Comparison of ENCODE assay signal across 9 cellular contexts in the genomic region with DNA sequence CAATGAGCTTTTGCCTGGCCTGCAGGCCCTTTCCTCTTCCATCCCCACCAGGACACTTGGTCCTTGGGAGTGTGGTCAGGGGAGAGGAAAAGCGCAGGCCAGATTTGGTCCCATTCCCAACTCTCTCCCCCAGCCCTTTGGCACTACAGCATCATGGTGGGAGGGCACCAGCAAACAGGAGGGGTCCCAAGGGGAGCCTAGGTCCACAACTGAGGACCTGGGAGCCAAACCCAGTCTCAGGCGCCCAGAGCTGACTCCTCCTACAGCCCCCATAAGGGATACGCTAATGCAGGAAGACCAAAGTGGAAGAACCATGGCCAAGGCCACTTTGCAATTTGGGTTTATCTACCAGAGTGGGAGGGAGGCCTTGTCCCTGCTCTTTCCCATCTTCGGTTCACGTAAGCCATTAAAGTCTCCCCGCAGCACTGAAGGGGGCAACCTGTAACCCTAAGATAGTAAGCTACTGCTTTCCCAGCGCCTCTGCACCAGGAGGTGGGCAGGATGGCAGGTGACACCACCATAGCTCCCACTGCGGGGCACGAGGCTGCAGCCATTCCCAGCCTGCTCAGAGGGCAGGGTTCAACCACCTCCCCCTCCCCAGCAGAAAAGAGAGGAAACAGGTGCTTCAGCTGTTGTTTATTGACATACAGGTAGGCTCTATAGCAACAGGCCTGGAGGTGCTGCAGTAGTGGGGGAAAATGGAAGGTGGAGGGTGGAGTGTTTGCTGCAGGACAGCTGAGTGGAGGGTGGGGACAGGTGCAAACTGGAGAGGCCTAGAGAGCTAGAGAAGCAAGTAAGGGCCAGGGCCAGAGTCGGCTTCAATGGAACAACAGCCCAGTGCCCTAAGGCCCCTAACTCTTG. TPM values are rescaled to one million over a fixed set of nuclear protein-coding genes. Genes with fewer than 3 reads are reported as not detected.
A peak's percentile ranks its signal among the peaks of the same experiment; 100 is the strongest.
DNase-seq lines count a peak whose midpoint lies in the region; ATAC-seq lines count a peak whose summit lies in the region.
"Had no signal": no experiment of that assay in that cellular context is flagged by ENCODE, and none has a peak within 500 bp of the region (broad histone marks: within the 10 kb centered on the region; RNA-seq: fewer than 3 reads in every experiment).

No MANE protein-coding gene starts in this region.

- POLR2A ChIA-PET in activated CD4-positive, alpha-beta memory T cell treated with anti-CD3 and anti-CD28 coated beads for 36 hours (lab: Charles Lee), result interaction anchor here (0.6 to 2.3 kb wide), 4 partner anchors 28 to 91 kb away, joined by 3 to 10 read pairs (median 4); partner anchors contain the start of gene PKM
- POLR2A ChIA-PET in activated CD4-positive, alpha-beta memory T cell treated with anti-CD3 and anti-CD28 coated beads, Interleukin-2, amount 10 ng/mL, durations not matched to agents 7 days and 5 days (lab: Charles Lee), result interaction anchor here (0.8 to 5.6 kb wide), 6 partner anchors 10 to 177 kb away, joined by 3 to 61 read pairs (median 4); partner anchors contain the start of genes HEXA and PKM

- no peak overlapping the region for H3K27ac Mint-ChIP-seq in activated CD4-positive, alpha-beta memory T cell treated with anti-CD3 and anti-CD28 coated beads for 36 hours
- no peak overlapping the region for H3K27ac Mint-ChIP-seq in activated CD4-positive, alpha-beta memory T cell treated with anti-CD3 and anti-CD28 coated beads, Interleukin-2, amount 10 ng/mL, durations not matched to agents 7 days and 5 days
- H3K27ac Mint-ChIP-seq in activated naive CD8-positive, alpha-beta T cell treated with anti-CD3 and anti-CD28 coated beads, Interleukin-2, amount 50 U/mL, for 24 hours, result peak overlapping the region; percentile 22

- CTCF ChIA-PET in activated CD4-positive, alpha-beta memory T cell treated with anti-CD3 and anti-CD28 coated beads for 36 hours (lab: Charles Lee), result interaction anchor here (0.6 to 5.1 kb wide), 6 partner anchors 26 to 394 kb away, joined by 3 to 65 read pairs (median 4); no protein-coding TSS in a partner anchor
- CTCF ChIA-PET in activated CD4-positive, alpha-beta memory T cell treated with anti-CD3 and anti-CD28 coated beads, Interleukin-2, amount 10 ng/mL, durations not matched to agents 7 days and 5 days (lab: Charles Lee), result interaction anchor here (0.8 to 5.2 kb wide), 8 partner anchors 10 to 401 kb away, joined by 3 to 28 read pairs (median 5); partner anchors contain the start of genes MYO9A and SENP8

- peak; percentile 4 for ATAC-seq in activated naive CD8-positive, alpha-beta T cell treated with anti-CD3 and anti-CD28 coated beads, Interleukin-2, amount 50 U/mL, for 24 hours
- ATAC-seq in GM18858 (IDR thresholded peaks at IDR 0.05; ENCODE audit: unreplicated experiment) (no peak), HG02759 (IDR thresholded peaks at IDR 0.05; ENCODE audit: unreplicated experiment) (no peak)

- DNase-seq in activated CD4-positive, alpha-beta memory T cell treated with anti-CD3 and anti-CD28 coated beads for 36 hours, result no peak
- DNase-seq in activated CD4-positive, alpha-beta memory T cell treated with anti-CD3 and anti-CD28 coated beads, Interleukin-2, amount 10 ng/mL, durations not matched to agents 7 days and 5 days, result no peak
- peak; percentile 68 to 93 (median 83) for DNase-seq in NCI-H1417 (lab: John Stamatoyannopoulos, UW)
- DNase-seq in activated naive CD8-positive, alpha-beta T cell treated with anti-CD3 and anti-CD28 coated beads, Interleukin-2, amount 50 U/mL, for 24 hours, result no peak
- DNase-seq in stimulated activated CD8-positive, alpha-beta memory T cell treated with anti-CD3 and anti-CD28 coated beads, Interleukin-4, amount 100 ng/mL, for 48 hours, result peak; percentile 40
- DNase-seq in AG08395 (ENCODE audit: low spot score), result no peak
- DNase-seq: T-helper 1 cell had no signal

- H3K4me3 Mint-ChIP-seq in activated CD4-positive, alpha-beta memory T cell treated with anti-CD3 and anti-CD28 coated beads for 36 hours, result peak overlapping the region; percentile 55
- H3K4me3 Mint-ChIP-seq in activated CD4-positive, alpha-beta memory T cell treated with anti-CD3 and anti-CD28 coated beads, Interleukin-2, amount 10 ng/mL, durations not matched to agents 7 days and 5 days, result no peak overlapping the region
- H3K4me3 Mint-ChIP-seq in activated naive CD8-positive, alpha-beta T cell treated with anti-CD3 and anti-CD28 coated beads, Interleukin-2, amount 50 U/mL, for 24 hours, result peak overlapping the region; percentile 54

- no peaks in the 10 kb centered on the region for H3K9me3 Mint-ChIP-seq in activated CD4-positive, alpha-beta memory T cell treated with anti-CD3 and anti-CD28 coated beads for 36 hours
- no peaks in the 10 kb centered on the region for H3K9me3 Mint-ChIP-seq in activated CD4-positive, alpha-beta memory T cell treated with anti-CD3 and anti-CD28 coated beads, Interleukin-2, amount 10 ng/mL, durations not matched to agents 7 days and 5 days
- no peaks in the 10 kb centered on the region for H3K9me3 Mint-ChIP-seq in activated naive CD8-positive, alpha-beta T cell treated with anti-CD3 and anti-CD28 coated beads, Interleukin-2, amount 50 U/mL, for 24 hours

- H3K27me3 Mint-ChIP-seq in activated CD4-positive, alpha-beta memory T cell treated with anti-CD3 and anti-CD28 coated beads for 36 hours, result peaks cover 11% of the 10 kb centered on the region
- peaks cover 16% of the 10 kb centered on the region for H3K27me3 Mint-ChIP-seq in activated CD4-positive, alpha-beta memory T cell treated with anti-CD3 and anti-CD28 coated beads, Interleukin-2, amount 10 ng/mL, durations not matched to agents 7 days and 5 days
- H3K27me3 Mint-ChIP-seq in activated naive CD8-positive, alpha-beta T cell treated with anti-CD3 and anti-CD28 coated beads, Interleukin-2, amount 50 U/mL, for 24 hours, result peaks cover 13% of the 10 kb centered on the region

- peaks cover 19% of the 10 kb centered on the region for H3K4me1 Mint-ChIP-seq in activated CD4-positive, alpha-beta memory T cell treated with anti-CD3 and anti-CD28 coated beads for 36 hours (ENCODE audit: low read depth)
- H3K4me1 Mint-ChIP-seq in activated CD4-positive, alpha-beta memory T cell treated with anti-CD3 and anti-CD28 coated beads, Interleukin-2, amount 10 ng/mL, durations not matched to agents 7 days and 5 days, result peaks cover 17% of the 10 kb centered on the region
- H3K4me1 Mint-ChIP-seq in activated naive CD8-positive, alpha-beta T cell treated with anti-CD3 and anti-CD28 coated beads, Interleukin-2, amount 50 U/mL, for 24 hours, result peaks cover 15% of the 10 kb centered on the region

- H3K36me3 Mint-ChIP-seq in activated CD4-positive, alpha-beta memory T cell treated with anti-CD3 and anti-CD28 coated beads for 36 hours, result peaks cover 53% of the 10 kb centered on the region
- H3K36me3 Mint-ChIP-seq in activated CD4-positive, alpha-beta memory T cell treated with anti-CD3 and anti-CD28 coated beads, Interleukin-2, amount 10 ng/mL, durations not matched to agents 7 days and 5 days (ENCODE audit: low read depth), result peaks cover 54% of the 10 kb centered on the region
- H3K36me3 Mint-ChIP-seq in activated naive CD8-positive, alpha-beta T cell treated with anti-CD3 and anti-CD28 coated beads, Interleukin-2, amount 50 U/mL, for 24 hours (ENCODE audit: low read depth), result peaks cover 56% of the 10 kb centered on the region

- intact Hi-C loops in activated CD4-positive, alpha-beta memory T cell treated with anti-CD3 and anti-CD28 coated beads for 36 hours (cut with micrococcal nuclease), result loop anchor here (1.0 to 2.0 kb wide), 3 partner anchors 30 to 88 kb away; partner anchors contain the start of gene PARP6

RNA-seq across cellular contexts. Expression of gene GRAMD2A, which starts 1.1 kb away (rescaled TPM):
- not detected for total RNA-seq in activated CD4-positive, alpha-beta memory T cell treated with anti-CD3 and anti-CD28 coated beads for 36 hours
- total RNA-seq in activated CD4-positive, alpha-beta memory T cell treated with anti-CD3 and anti-CD28 coated beads, Interleukin-2, amount 10 ng/mL, durations not matched to agents 7 days and 5 days, result not detected

RNA-seq across cellular contexts. Expression of gene PKM, which starts 32.4 kb away (rescaled TPM):
- total RNA-seq in activated CD4-positive, alpha-beta memory T cell treated with anti-CD3 and anti-CD28 coated beads for 36 hours, result 1,000 to 10,000 TPM; 2,032 to 2,053 TPM
- 1,000 to 10,000 TPM; 1,064 to 1,081 TPM for total RNA-seq in activated CD4-positive, alpha-beta memory T cell treated with anti-CD3 and anti-CD28 coated beads, Interleukin-2, amount 10 ng/mL, durations not matched to agents 7 days and 5 days

Comparison
In these comparisons a context has a peak if more than half of its experiments do, and no peak if none do; other contexts are left out.
1. DNase-seq: peak in NCI-H1417 (3 of 3) and stimulated activated CD8-positive, alpha-beta memory T cell treated with anti-CD3 and anti-CD28 coated beads, Interleukin-4, amount 100 ng/mL, for 48 hours (single experiment); none in activated CD4-positive, alpha-beta memory T cell treated with anti-CD3 and anti-CD28 coated beads for 36 hours (single experiment), activated CD4-positive, alpha-beta memory T cell treated with anti-CD3 and anti-CD28 coated beads, Interleukin-2, amount 10 ng/mL, durations not matched to agents 7 days and 5 days (single experiment), activated naive CD8-positive, alpha-beta T cell treated with anti-CD3 and anti-CD28 coated beads, Interleukin-2, amount 50 U/mL, for 24 hours (single experiment) and AG08395 (single experiment).